In genomic region chr3:65745306-65745705, GRCh38 we compare ENCODE assay signal across 31 cellular contexts.
"Had no signal": no experiment of that assay in that cellular context is flagged by ENCODE, and none has a peak within 500 bp of the region (broad histone marks: within the 10 kb centered on the region; RNA-seq: fewer than 3 reads in every experiment).

No MANE protein-coding gene starts in this region.

- H3K4me1 ChIP-seq: adrenal gland, body of pancreas, esophagus muscularis mucosa, gastrocnemius medialis had no signal

- H3K9me3 Mint-ChIP-seq: activated CD4-positive, alpha-beta memory T cell treated with anti-CD3 and anti-CD28 coated beads for 36 hours; activated CD4-positive, alpha-beta T cell treated with anti-CD3 and anti-CD28 coated beads, Interleukin-2, amount 10 ng/mL, durations not matched to agents 24 days and 14 days; activated naive CD4-positive, alpha-beta T cell treated with anti-CD3 and anti-CD28 coated beads for 36 hours; activated naive CD4-positive, alpha-beta T cell treated with anti-CD3 and anti-CD28 coated beads, Interleukin-2, amount 50 U/mL, for 24 hours; activated naive CD8-positive, alpha-beta T cell treated with anti-CD3 and anti-CD28 coated beads for 36 hours; activated naive CD8-positive, alpha-beta T cell treated with anti-CD3 and anti-CD28 coated beads, Interleukin-2, amount 50 U/mL, for 24 hours; activated T-helper 1 cell treated with anti-CD3 and anti-CD28 coated beads, Interleukin-12 subunit alpha, Interleukin-12 subunit beta, Interleukin-2, Interleukin-4 antibody, amounts not matched to agents 30 ng/mL and 10 ng/mL and 1 ng/mL, durations not matched to agents 14 hours and 24 hours and 36 hours; activated T-helper 2 cell treated with anti-CD3 and anti-CD28 coated beads, Interferon-gamma antibody, Interleukin-2, Interleukin-4, amounts not matched to agents 10 μg/mL and 5 μg/mL and 100 μg/mL, durations not matched to agents 14 hours and 24 hours and 36 hours had no signal

- DNase-seq: activated CD4-positive, alpha-beta memory T cell treated with anti-CD3 and anti-CD28 coated beads for 36 hours; activated CD4-positive, alpha-beta T cell treated with anti-CD3 and anti-CD28 coated beads for 36 hours; activated CD4-positive, alpha-beta T cell treated with anti-CD3 and anti-CD28 coated beads, Interleukin-2, amount 10 ng/mL, durations not matched to agents 24 days and 14 days; activated CD4-positive, CD25-positive, alpha-beta regulatory T cell; activated CD4-positive, CD25-positive, alpha-beta regulatory T cell treated with anti-CD3 and anti-CD28 coated beads, Interleukin-2, amount 50 U/mL, for 72 hours; activated CD8-positive, alpha-beta memory T cell treated with anti-CD3 and anti-CD28 coated beads, Interleukin-2, amount 10 ng/mL, durations not matched to agents 7 days and 5 days; activated CD8-positive, alpha-beta memory T cell treated with anti-CD3 and anti-CD28 coated beads, Interleukin-2, amount 50 U/mL, for 4 hours; activated CD8-positive, alpha-beta T cell treated with anti-CD3 and anti-CD28 coated beads, Interleukin-2, amount 10 ng/mL, durations not matched to agents 7 days and 5 days; activated effector memory CD4-positive, alpha-beta T cell treated with anti-CD3 and anti-CD28 coated beads, Interleukin-2, amount 50 U/mL, for 16 hours; activated naive CD4-positive, alpha-beta T cell treated with anti-CD3 and anti-CD28 coated beads for 36 hours; activated naive CD8-positive, alpha-beta T cell treated with anti-CD3 and anti-CD28 coated beads for 36 hours; activated naive CD8-positive, alpha-beta T cell treated with anti-CD3 and anti-CD28 coated beads, Interleukin-2, amount 50 U/mL, for 24 hours; activated T-cell treated with anti-CD3 and anti-CD28 coated beads, Interleukin-2, amount 50 U/mL, for 1 hour; activated T-cell treated with anti-CD3 and anti-CD28 coated beads, Interleukin-2, amount 50 U/mL, for 48 hours; adrenal gland; amygdala; aorta; body of pancreas; cortex of kidney; dermis blood vessel endothelial cell; effector CD4-positive, alpha-beta T cell; effector memory CD8-positive, alpha-beta T cell; erythroblast; foreskin keratinocyte; gastrocnemius medialis; glutamatergic neuron; T-helper 2 cell had no signal

- H3K27me3 ChIP-seq: adrenal gland, body of pancreas, esophagus muscularis mucosa, foreskin keratinocyte, gastrocnemius medialis had no signal

- H3K4me1 Mint-ChIP-seq: activated CD4-positive, alpha-beta T cell treated with anti-CD3 and anti-CD28 coated beads for 36 hours; activated CD4-positive, alpha-beta T cell treated with anti-CD3 and anti-CD28 coated beads, Interleukin-2, amount 10 ng/mL, durations not matched to agents 24 days and 14 days; activated CD8-positive, alpha-beta memory T cell treated with anti-CD3 and anti-CD28 coated beads, Interleukin-2, amount 10 ng/mL, durations not matched to agents 7 days and 5 days; activated naive CD4-positive, alpha-beta T cell treated with anti-CD3 and anti-CD28 coated beads, Interleukin-2, amount 50 U/mL, for 24 hours; activated naive CD8-positive, alpha-beta T cell treated with anti-CD3 and anti-CD28 coated beads for 36 hours; activated naive CD8-positive, alpha-beta T cell treated with anti-CD3 and anti-CD28 coated beads, Interleukin-2, amount 50 U/mL, for 24 hours had no signal

- H3K27ac ChIP-seq: adrenal gland, body of pancreas, esophagus muscularis mucosa, foreskin keratinocyte, gastrocnemius medialis had no signal

- ATAC-seq: activated CD4-positive, alpha-beta T cell treated with anti-CD3 and anti-CD28 coated beads for 36 hours; activated CD8-positive, alpha-beta memory T cell treated with anti-CD3 and anti-CD28 coated beads, Interleukin-2, amount 10 ng/mL, durations not matched to agents 7 days and 5 days; activated CD8-positive, alpha-beta T cell treated with anti-CD3 and anti-CD28 coated beads, Interleukin-2, amount 10 ng/mL, durations not matched to agents 7 days and 5 days; activated naive CD8-positive, alpha-beta T cell treated with anti-CD3 and anti-CD28 coated beads, Interleukin-2, amount 50 U/mL, for 24 hours; body of pancreas; effector memory CD8-positive, alpha-beta T cell; foreskin keratinocyte; gastrocnemius medialis had no signal

- H3K36me3 ChIP-seq: adrenal gland, esophagus muscularis mucosa, gastrocnemius medialis had no signal

- H3K27ac Mint-ChIP-seq: activated CD4-positive, alpha-beta memory T cell treated with anti-CD3 and anti-CD28 coated beads for 36 hours; activated CD4-positive, alpha-beta T cell treated with anti-CD3 and anti-CD28 coated beads for 36 hours; activated CD4-positive, alpha-beta T cell treated with anti-CD3 and anti-CD28 coated beads, Interleukin-2, amount 10 ng/mL, durations not matched to agents 24 days and 14 days; activated CD8-positive, alpha-beta memory T cell treated with anti-CD3 and anti-CD28 coated beads, Interleukin-2, amount 10 ng/mL, durations not matched to agents 7 days and 5 days; activated CD8-positive, alpha-beta T cell treated with anti-CD3 and anti-CD28 coated beads, Interleukin-2, amount 10 ng/mL, durations not matched to agents 7 days and 5 days; activated naive CD4-positive, alpha-beta T cell treated with anti-CD3 and anti-CD28 coated beads for 36 hours; activated naive CD4-positive, alpha-beta T cell treated with anti-CD3 and anti-CD28 coated beads, Interleukin-2, amount 50 U/mL, for 24 hours; activated naive CD8-positive, alpha-beta T cell treated with anti-CD3 and anti-CD28 coated beads for 36 hours; activated naive CD8-positive, alpha-beta T cell treated with anti-CD3 and anti-CD28 coated beads, Interleukin-2, amount 50 U/mL, for 24 hours; activated T-helper 1 cell treated with anti-CD3 and anti-CD28 coated beads, Interleukin-12 subunit alpha, Interleukin-12 subunit beta, Interleukin-2, Interleukin-4 antibody, amounts not matched to agents 30 ng/mL and 10 ng/mL and 1 ng/mL, durations not matched to agents 14 hours and 24 hours and 36 hours; activated T-helper 2 cell treated with anti-CD3 and anti-CD28 coated beads, Interferon-gamma antibody, Interleukin-2, Interleukin-4, amounts not matched to agents 10 μg/mL and 5 μg/mL and 100 μg/mL, durations not matched to agents 14 hours and 24 hours and 36 hours; effector memory CD8-positive, alpha-beta T cell had no signal

- H3K4me3 ChIP-seq: adrenal gland, body of pancreas, esophagus muscularis mucosa, gastrocnemius medialis had no signal

- H3K4me3 Mint-ChIP-seq: activated CD4-positive, alpha-beta memory T cell treated with anti-CD3 and anti-CD28 coated beads for 36 hours; activated CD4-positive, alpha-beta T cell treated with anti-CD3 and anti-CD28 coated beads for 36 hours; activated CD4-positive, alpha-beta T cell treated with anti-CD3 and anti-CD28 coated beads, Interleukin-2, amount 10 ng/mL, durations not matched to agents 24 days and 14 days; activated CD8-positive, alpha-beta memory T cell treated with anti-CD3 and anti-CD28 coated beads, Interleukin-2, amount 10 ng/mL, durations not matched to agents 7 days and 5 days; activated CD8-positive, alpha-beta T cell treated with anti-CD3 and anti-CD28 coated beads, Interleukin-2, amount 10 ng/mL, durations not matched to agents 7 days and 5 days; activated naive CD4-positive, alpha-beta T cell treated with anti-CD3 and anti-CD28 coated beads for 36 hours; activated naive CD4-positive, alpha-beta T cell treated with anti-CD3 and anti-CD28 coated beads, Interleukin-2, amount 50 U/mL, for 24 hours; activated naive CD8-positive, alpha-beta T cell treated with anti-CD3 and anti-CD28 coated beads for 36 hours; activated naive CD8-positive, alpha-beta T cell treated with anti-CD3 and anti-CD28 coated beads, Interleukin-2, amount 50 U/mL, for 24 hours; activated T-helper 1 cell treated with anti-CD3 and anti-CD28 coated beads, Interleukin-12 subunit alpha, Interleukin-12 subunit beta, Interleukin-2, Interleukin-4 antibody, amounts not matched to agents 30 ng/mL and 10 ng/mL and 1 ng/mL, durations not matched to agents 14 hours and 24 hours and 36 hours; effector memory CD8-positive, alpha-beta T cell had no signal

- H3K27me3 Mint-ChIP-seq: activated CD4-positive, alpha-beta memory T cell treated with anti-CD3 and anti-CD28 coated beads for 36 hours; activated CD4-positive, alpha-beta T cell treated with anti-CD3 and anti-CD28 coated beads for 36 hours; activated CD4-positive, alpha-beta T cell treated with anti-CD3 and anti-CD28 coated beads, Interleukin-2, amount 10 ng/mL, durations not matched to agents 24 days and 14 days; activated CD8-positive, alpha-beta memory T cell treated with anti-CD3 and anti-CD28 coated beads, Interleukin-2, amount 10 ng/mL, durations not matched to agents 7 days and 5 days; activated naive CD4-positive, alpha-beta T cell treated with anti-CD3 and anti-CD28 coated beads, Interleukin-2, amount 50 U/mL, for 24 hours; activated naive CD8-positive, alpha-beta T cell treated with anti-CD3 and anti-CD28 coated beads for 36 hours; activated naive CD8-positive, alpha-beta T cell treated with anti-CD3 and anti-CD28 coated beads, Interleukin-2, amount 50 U/mL, for 24 hours; effector memory CD8-positive, alpha-beta T cell had no signal

- H3K36me3 Mint-ChIP-seq: activated CD4-positive, alpha-beta memory T cell treated with anti-CD3 and anti-CD28 coated beads for 36 hours; activated CD8-positive, alpha-beta memory T cell treated with anti-CD3 and anti-CD28 coated beads, Interleukin-2, amount 10 ng/mL, durations not matched to agents 7 days and 5 days; activated naive CD4-positive, alpha-beta T cell treated with anti-CD3 and anti-CD28 coated beads, Interleukin-2, amount 50 U/mL, for 24 hours; activated naive CD8-positive, alpha-beta T cell treated with anti-CD3 and anti-CD28 coated beads for 36 hours had no signal

- H3K9me3 ChIP-seq: adrenal gland, body of pancreas, esophagus muscularis mucosa, gastrocnemius medialis had no signal
